Comparison of ENCODE assay signal across 9 cellular contexts in the genomic region with DNA sequence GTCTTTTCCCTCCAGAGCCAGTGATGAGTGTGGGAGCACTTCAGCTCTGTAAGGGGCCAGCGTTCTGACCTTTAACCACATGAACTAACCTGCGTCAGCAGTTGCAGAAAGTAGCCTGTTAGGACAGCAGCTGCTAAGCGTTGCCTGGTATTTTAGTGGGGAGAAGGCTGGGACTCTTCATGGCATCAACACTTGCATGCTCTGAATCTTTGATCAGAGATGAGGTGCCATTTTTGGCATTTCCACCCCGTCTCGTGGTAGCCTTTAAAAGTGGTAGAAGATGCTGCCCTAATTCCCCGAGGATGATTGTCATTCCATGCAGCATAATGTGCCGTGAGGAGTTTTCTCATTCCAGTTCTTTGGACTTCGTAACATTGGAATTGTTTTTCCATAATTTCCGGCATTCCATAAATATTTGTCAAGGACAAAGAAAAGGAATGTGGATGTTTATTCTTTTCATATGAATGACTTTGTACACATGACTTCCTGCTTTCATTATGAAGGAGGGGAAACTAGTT.
DNase-seq lines count a peak whose midpoint lies in the region; ATAC-seq and TF ChIP-seq lines count a peak whose summit lies in the region.
"Had no signal": no experiment of that assay in that cellular context is flagged by ENCODE, and none has a peak within 500 bp of the region (broad histone marks: within the 10 kb centered on the region; RNA-seq: fewer than 3 reads in every experiment).

No MANE protein-coding gene starts in this region.

- H4K20me1 ChIP-seq in PC-3 (ENCODE audit: low read length), result no peaks in the 10 kb centered on the region

- H3K4me1 Mint-ChIP-seq in nephron, result peaks cover 14% of the 10 kb centered on the region

- H3K9me3 ChIP-seq in PC-3 (ENCODE audit: low read length) (no peaks in the 10 kb centered on the region), esophagus muscularis mucosa (no peaks in the 10 kb centered on the region)

- no peaks in the 10 kb centered on the region for H3K79me2 ChIP-seq in PC-3 (ENCODE audit: low read length)

- WGBS in esophagus muscularis mucosa, result 46% methylated on average over 9 of the region's 9 CpGs

- H3K27me3 Mint-ChIP-seq in nephron (ENCODE audit: low read depth), result no peaks in the 10 kb centered on the region
- H3K27me3 Mint-ChIP-seq: memory B cell had no signal

- H3F3A ChIP-seq in PC-3 (ENCODE audit: low read length, unreplicated experiment), result no peaks in the 10 kb centered on the region

- H3K4me1 ChIP-seq in PC-3 (ENCODE audit: insufficient read depth, low read length) (peaks cover 20% of the 10 kb centered on the region), esophagus muscularis mucosa (peaks cover 25 to 31% (median 26%) of the 10 kb centered on the region in 4 donors)

- no peak overlapping the region for H3K4me3 ChIP-seq in BJ (ENCODE audit: low read depth, low read length)
- H3K4me3 ChIP-seq in PC-3 (ENCODE audit: low read length), result no peak overlapping the region
- H3K4me3 ChIP-seq in esophagus muscularis mucosa, result no peak overlapping the region

- H3K4me3 Mint-ChIP-seq in nephron, result no peak overlapping the region
- H3K4me3 Mint-ChIP-seq: memory B cell had no signal

- no TSS peak for BruUV-seq in PC-3 (replicated peaks; lab: Mats Ljungman, UMichigan)

- intact Hi-C loops in PC-3 (cut with micrococcal nuclease), result loop anchor here (2.0 kb wide), 1 partner anchor 71 kb away; no protein-coding TSS in a partner anchor
- intact Hi-C loops in esophagus muscularis mucosa (cut with DNase I), result no loop called here

- H3K36me3 ChIP-seq in BJ (ENCODE audit: control insufficient read depth, insufficient read depth, low read length) (peaks cover 1% of the 10 kb centered on the region; the same call in 1 of the 2 replicates), PC-3 (ENCODE audit: low read depth, low read length) (peaks cover 26% of the 10 kb centered on the region), esophagus muscularis mucosa (peaks cover 33 to 62% (median 46%) of the 10 kb centered on the region in 4 donors)

- CTCF ChIA-PET in BJ (lab: Yijun Ruan, JAX), result no interaction called here
- CTCF ChIA-PET in PC-3 (lab: Charles Lee), result no interaction called here

- TF ChIP-seq CTCF in BJ (IDR thresholded peaks at IDR 0.05; ENCODE audit: insufficient read depth, low read depth, low read length) (no peak), PC-3 (conservative IDR thresholded peaks at IDR 0.05; ENCODE audit: low read depth, low read length) (no peak), esophagus muscularis mucosa (IDR thresholded peaks at IDR 0.05) (no peak), nephron (IDR thresholded peaks at IDR 0.05; ENCODE audit: unreplicated experiment in 3 of 3) (no peak)

- no peak overlapping the region for H2AFZ ChIP-seq in PC-3 (ENCODE audit: low read length)

- DNase-seq in BJ (ENCODE audit: low read depth) (peak; percentile 79), PC-3 (peak; percentile 25), esophagus muscularis mucosa (ENCODE audit: extremely low spot score) (no peak), NOMO-1 (lab: John Stamatoyannopoulos, UW; ENCODE audit: unreplicated experiment in 2 of 2) (no peak), NCI-H1092 (lab: John Stamatoyannopoulos, UW) (no peak), amniotic stem cell (lab: John Stamatoyannopoulos, UW) (no peak)

- no peak for TF ChIP-seq POLR2A in esophagus muscularis mucosa (IDR thresholded peaks at IDR 0.05; ENCODE audit: low read depth)

- no peaks in the 10 kb centered on the region for H3K9me2 ChIP-seq in PC-3 (replicated peaks; ENCODE audit: low read length)

- peak; percentile 14; the same call in 1 of the 2 replicates for ATAC-seq in PC-3
- ATAC-seq in HG03097 (IDR thresholded peaks at IDR 0.05; ENCODE audit: low FRiP score, unreplicated experiment), result no peak

- no peaks in the 10 kb centered on the region for H3K9me3 Mint-ChIP-seq in nephron
- H3K9me3 Mint-ChIP-seq: memory B cell had no signal

- H3K4me2 ChIP-seq in PC-3 (ENCODE audit: low read length), result no peak overlapping the region

- H3K9ac ChIP-seq in PC-3 (ENCODE audit: low read length), result no peak overlapping the region

- POLR2A ChIA-PET in BJ (lab: Charles Lee), result no interaction called here
- POLR2A ChIA-PET in PC-3 (lab: Charles Lee; ENCODE audit: unreplicated experiment), result no interaction called here

- peak overlapping the region; percentile 31 to 63 (median 38) for H3K27ac Mint-ChIP-seq in nephron

- TF ChIP-seq EP300 in esophagus muscularis mucosa (IDR thresholded peaks at IDR 0.05), result no peak

- H3K27me3 ChIP-seq in BJ (ENCODE audit: control insufficient read depth, insufficient read depth, low read length) (no peaks in the 10 kb centered on the region), PC-3 (ENCODE audit: low read length) (no peaks in the 10 kb centered on the region), esophagus muscularis mucosa (no peaks in the 10 kb centered on the region)

- H3K27ac ChIP-seq in PC-3 (ENCODE audit: low read length), result no peak overlapping the region
- H3K27ac ChIP-seq in esophagus muscularis mucosa (replicated peaks in 1 of 4), result peak overlapping the region; percentile 46 to 64 (median 52)

- peaks cover 52% of the 10 kb centered on the region for H3K36me3 Mint-ChIP-seq in nephron (ENCODE audit: low read depth)

Comparison
In these comparisons a context has a peak if more than half of its experiments do, and no peak if none do; other contexts are left out.
1. DNase-seq: peak in BJ (single experiment) and PC-3 (single experiment); none in esophagus muscularis mucosa (single experiment), NOMO-1 (0 of 2), NCI-H1092 (single experiment) and amniotic stem cell (single experiment).